ENCODE assay signal across 9 cellular contexts in the genomic region with DNA sequence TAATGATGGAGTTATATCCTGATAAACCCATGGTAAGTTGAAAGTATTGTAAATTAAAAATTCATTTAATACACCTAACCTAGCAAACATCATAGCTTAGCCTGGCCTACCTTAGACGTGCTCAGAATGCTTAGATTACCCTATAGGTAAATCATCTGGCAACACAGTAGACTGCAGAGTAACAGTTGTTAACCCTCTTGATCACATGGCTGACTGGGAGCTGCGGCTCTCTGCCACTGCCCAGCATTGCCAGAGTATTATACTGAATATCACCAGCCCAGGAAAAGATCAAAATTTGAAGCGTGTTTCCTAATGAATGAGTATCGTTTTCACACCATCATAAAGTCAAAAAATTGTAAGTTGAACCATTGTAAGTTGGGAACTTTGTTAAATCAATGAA. TPM values are rescaled to one million over a fixed set of nuclear protein-coding genes. Genes with fewer than 3 reads are reported as not detected.
DNase-seq lines count a peak whose midpoint lies in the region; ATAC-seq and TF ChIP-seq lines count a peak whose summit lies in the region.
"Had no signal": no experiment of that assay in that cellular context is flagged by ENCODE, and none has a peak within 500 bp of the region (broad histone marks: within the 10 kb centered on the region; RNA-seq: fewer than 3 reads in every experiment).

No MANE protein-coding gene starts in this region.

- H3K4me1 Mint-ChIP-seq in CD8-positive, alpha-beta T cell (ENCODE audit: low read depth), result peaks cover 7% of the 10 kb centered on the region

- no peaks in the 10 kb centered on the region for H3K4me1 ChIP-seq in CD8-positive, alpha-beta T cell (ENCODE audit: insufficient read depth, low read length)
- H3K4me1 ChIP-seq in parathyroid adenoma, result no peaks in the 10 kb centered on the region

- DNase-seq in CD8-positive, alpha-beta T cell, result no peak
- no peak for DNase-seq in RWPE1 (ENCODE audit: low spot score)
- no peak for DNase-seq in DMS153 (lab: John Stamatoyannopoulos, UW)
- no peak for DNase-seq in effector CD8-positive, alpha-beta T cell (lab: John Stamatoyannopoulos, UW)
- DNase-seq in EL, result no peak
- DNase-seq in NCI-H128 (lab: John Stamatoyannopoulos, UW; ENCODE audit: unreplicated experiment), result no peak

- no peak overlapping the region for H3K9ac ChIP-seq in parathyroid adenoma

- POLR2A ChIA-PET in CD8-positive, alpha-beta T cell (lab: Charles Lee), result interaction anchor here (0.6 to 1.7 kb wide), 4 partner anchors 61 to 194 kb away, joined by 3 to 6 read pairs (median 5); partner anchors contain the start of gene ATF1
- POLR2A ChIA-PET in RWPE1 (lab: Yijun Ruan, JAX; ENCODE audit: low non-redundant PET), result interaction anchor here (0.6 to 0.7 kb wide), 4 partner anchors 61 to 259 kb away, joined by 4 to 8 read pairs (median 6); partner anchors contain the start of gene ATF1

- H3K79me2 ChIP-seq in parathyroid adenoma, result no peaks in the 10 kb centered on the region

- peak overlapping the region; percentile 6 for H3K4me3 Mint-ChIP-seq in CD8-positive, alpha-beta T cell

- peak overlapping the region; percentile 6 for H3K27ac ChIP-seq in CD8-positive, alpha-beta T cell (ENCODE audit: low read depth, low read length)
- H3K27ac ChIP-seq in RWPE1, result peak overlapping the region; percentile 47
- H3K27ac ChIP-seq in parathyroid adenoma, result peak overlapping the region; percentile 3

- CTCF ChIA-PET in CD8-positive, alpha-beta T cell (lab: Charles Lee), result interaction anchor here (1.0 to 5.7 kb wide), 11 partner anchors 12 to 526 kb away, joined by 3 to 97 read pairs (median 5); partner anchors contain the start of gene SLC11A2
- CTCF ChIA-PET in RWPE1 (lab: Yijun Ruan, JAX), result interaction anchor here (1.1 to 2.7 kb wide), 2 partner anchors 162 to 517 kb away, joined by 3 to 17 read pairs; no protein-coding TSS in a partner anchor

- H3K9me3 Mint-ChIP-seq in CD8-positive, alpha-beta T cell, result no peaks in the 10 kb centered on the region

- no peaks in the 10 kb centered on the region for H3K27me3 ChIP-seq in CD8-positive, alpha-beta T cell (ENCODE audit: insufficient read depth, low read length)
- H3K27me3 ChIP-seq in parathyroid adenoma (ENCODE audit: control insufficient read depth, insufficient read depth, low read length), result no peaks in the 10 kb centered on the region

- H3K9me3 ChIP-seq in CD8-positive, alpha-beta T cell (ENCODE audit: low read length), result no peaks in the 10 kb centered on the region
- no peaks in the 10 kb centered on the region for H3K9me3 ChIP-seq in parathyroid adenoma (ENCODE audit: control insufficient read depth, low read length)

- no peaks in the 10 kb centered on the region for H3K36me3 ChIP-seq in CD8-positive, alpha-beta T cell (ENCODE audit: insufficient read depth, low read length)
- H3K36me3 ChIP-seq in parathyroid adenoma (ENCODE audit: control insufficient read depth, insufficient read depth, low read length), result no peaks in the 10 kb centered on the region

- peak; percentile 42 for ATAC-seq in CD8-positive, alpha-beta T cell
- ATAC-seq in esophagus mucosa, result peak; percentile 30

- no peak overlapping the region for H3K4me2 ChIP-seq in parathyroid adenoma (ENCODE audit: low read length)

- H3K36me3 Mint-ChIP-seq in CD8-positive, alpha-beta T cell, result peaks cover 3% of the 10 kb centered on the region

- no peak overlapping the region for H3K4me3 ChIP-seq in CD8-positive, alpha-beta T cell (ENCODE audit: low read depth, low read length)
- no peak overlapping the region for H3K4me3 ChIP-seq in parathyroid adenoma (ENCODE audit: low read depth, low read length)

- H3K27me3 Mint-ChIP-seq in CD8-positive, alpha-beta T cell (ENCODE audit: low read depth), result no peaks in the 10 kb centered on the region

- H2AFZ ChIP-seq in parathyroid adenoma, result peak overlapping the region; percentile 56

- intact Hi-C loops in CD8-positive, alpha-beta T cell (cut with DNase I, micrococcal nuclease), result loop anchor here (1.0 to 10.0 kb wide), 6 partner anchors 60 to 527 kb away; partner anchors contain the start of gene POU6F1 (in 1 of the 2)

- no peak for TF ChIP-seq CTCF in CD8-positive, alpha-beta T cell (IDR thresholded peaks at IDR 0.05)
- TF ChIP-seq CTCF in RWPE1 (conservative IDR thresholded peaks at IDR 0.05; ENCODE audit: low read depth), result no peak
- TF ChIP-seq CTCF in parathyroid adenoma (IDR thresholded peaks at IDR 0.05), result no peak

- peak overlapping the region; percentile 87 for H3K27ac Mint-ChIP-seq in CD8-positive, alpha-beta T cell

RNA-seq across cellular contexts. Expression of gene TMPRSS12, which starts 17.8 kb away (rescaled TPM):
- not detected for total RNA-seq in CD8-positive, alpha-beta T cell
- total RNA-seq in esophagus mucosa, result not detected
- total RNA-seq: Daoy had no signal
